In the genomic region with DNA sequence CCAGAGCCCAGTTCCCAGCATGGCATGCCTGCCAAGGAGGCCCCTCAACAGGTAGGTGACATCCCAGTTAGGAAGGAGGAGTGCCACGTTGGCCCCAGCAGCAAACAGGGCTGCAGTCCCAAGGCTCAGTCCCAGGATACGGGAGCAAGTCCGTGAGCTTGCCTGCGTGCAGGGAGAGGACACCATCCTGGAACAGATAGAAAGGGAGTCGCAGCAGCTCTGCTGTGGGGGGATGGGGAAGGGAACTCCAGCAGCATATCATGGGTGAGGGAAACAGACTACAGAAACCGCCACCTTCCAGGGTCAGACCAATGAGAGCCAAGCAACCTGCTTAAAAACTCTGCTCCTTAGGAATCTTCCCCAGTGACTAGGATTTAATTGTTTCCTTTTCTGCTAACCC, we compare ENCODE assay signal across 14 cellular contexts. TPM values are rescaled to one million over a fixed set of nuclear protein-coding genes. Genes with fewer than 3 reads are reported as not detected.
"Had no signal": no experiment of that assay in that cellular context is flagged by ENCODE, and none has a peak within 500 bp of the region (broad histone marks: within the 10 kb centered on the region; RNA-seq: fewer than 3 reads in every experiment).

No MANE protein-coding gene starts in this region.

- H3K9me3 Mint-ChIP-seq: activated naive CD8-positive, alpha-beta T cell treated with anti-CD3 and anti-CD28 coated beads for 36 hours; activated T-cell treated with anti-CD3 and anti-CD28 coated beads, Interleukin-2, amount 50 U/mL, for 24 hours; neural crest cell had no signal

- H3K4me1 ChIP-seq: breast epithelium, esophagus squamous epithelium, heart left ventricle, left lung, uterus had no signal

- H3K27ac Mint-ChIP-seq: activated naive CD8-positive, alpha-beta T cell treated with anti-CD3 and anti-CD28 coated beads for 36 hours; activated T-cell treated with anti-CD3 and anti-CD28 coated beads, Interleukin-2, amount 50 U/mL, for 24 hours had no signal

- H3K27me3 ChIP-seq: breast epithelium, uterus had no signal

- H3K4me1 Mint-ChIP-seq: activated naive CD8-positive, alpha-beta T cell treated with anti-CD3 and anti-CD28 coated beads for 36 hours; neural crest cell had no signal

- H3K4me3 ChIP-seq: breast epithelium, esophagus squamous epithelium, heart left ventricle, left lung, skin epidermis, uterus had no signal

- ATAC-seq: heart left ventricle, left lung had no signal

- H3K27me3 Mint-ChIP-seq: activated naive CD8-positive, alpha-beta T cell treated with anti-CD3 and anti-CD28 coated beads for 36 hours; activated T-cell treated with anti-CD3 and anti-CD28 coated beads, Interleukin-2, amount 50 U/mL, for 24 hours had no signal

- H3K9me3 ChIP-seq: breast epithelium, esophagus squamous epithelium, heart left ventricle, left lung, uterus had no signal

- H3K36me3 Mint-ChIP-seq: activated naive CD8-positive, alpha-beta T cell treated with anti-CD3 and anti-CD28 coated beads for 36 hours had no signal

- H3K36me3 ChIP-seq: breast epithelium, esophagus squamous epithelium, heart left ventricle, left lung, uterus had no signal

- DNase-seq: activated CD4-positive, alpha-beta T cell treated with anti-CD3 and anti-CD28 coated beads, Interleukin-2, amount 50 U/mL, for 4 hours; activated CD4-positive, CD25-positive, alpha-beta regulatory T cell treated with anti-CD3 and anti-CD28 coated beads, Interleukin-2, amount 50 U/mL, for 72 hours; activated effector memory CD4-positive, alpha-beta T cell treated with anti-CD3 and anti-CD28 coated beads, Interleukin-2, amount 50 U/mL, for 16 hours; activated naive CD8-positive, alpha-beta T cell treated with anti-CD3 and anti-CD28 coated beads for 36 hours; activated T-cell treated with anti-CD3 and anti-CD28 coated beads, Interleukin-2, amount 50 U/mL, for 24 hours; anterior cingulate cortex; esophagus squamous epithelium; heart left ventricle; left lung; uterus had no signal

- H3K4me3 Mint-ChIP-seq: activated naive CD8-positive, alpha-beta T cell treated with anti-CD3 and anti-CD28 coated beads for 36 hours; activated T-cell treated with anti-CD3 and anti-CD28 coated beads, Interleukin-2, amount 50 U/mL, for 24 hours; neural crest cell had no signal

- H3K27ac ChIP-seq: breast epithelium, esophagus squamous epithelium, heart left ventricle, left lung, skin epidermis, uterus had no signal

RNA-seq across cellular contexts. Expression of a gene that starts 10.8 kb away (rescaled TPM):
- total RNA-seq: activated naive CD8-positive, alpha-beta T cell treated with anti-CD3 and anti-CD28 coated beads for 36 hours; frontal cortex; neural crest cell; uterus had no signal
- polyA plus RNA-seq: heart left ventricle had no signal
